ENCODE assay signal across 19 cellular contexts in genomic region chr3:182803006-182803405, GRCh38. TPM values are rescaled to one million over a fixed set of nuclear protein-coding genes. Genes with fewer than 3 reads are reported as not detected.
DNase-seq lines count a peak whose midpoint lies in the region; ATAC-seq and TF ChIP-seq lines count a peak whose summit lies in the region.
"Had no signal": no experiment of that assay in that cellular context is flagged by ENCODE, and none has a peak within 500 bp of the region (broad histone marks: within the 10 kb centered on the region; RNA-seq: fewer than 3 reads in every experiment).

No MANE protein-coding gene starts in this region.

- ATAC-seq in Right ventricle myocardium inferior (peak; percentile 44), GM18868 (IDR thresholded peaks at IDR 0.05; ENCODE audit: unreplicated experiment) (no peak), HG03354 (IDR thresholded peaks at IDR 0.05; ENCODE audit: poor library complexity, severe bottlenecking, unreplicated experiment) (no peak)

- H3K4me3 ChIP-seq in left ventricle myocardium inferior = no peak overlapping the region
- H3K4me3 ChIP-seq: pancreas had no signal

- TF ChIP-seq CTCF in left ventricle myocardium inferior (IDR thresholded peaks at IDR 0.05; ENCODE audit: borderline replicate concordance) = no peak

- DNase-seq in Right ventricle myocardium inferior (ENCODE audit: missing footprints) (no peak), cardiac septum (ENCODE audit: low spot score) (no peak), SKM-1 (lab: John Stamatoyannopoulos, UW; ENCODE audit: unreplicated experiment) (peak; percentile 90), left ventricle myocardium inferior (no peak), GM03348 (ENCODE audit: low spot score) (no peak), anterior cingulate cortex (lab: John Stamatoyannopoulos, UW) (no peak)
- DNase-seq: activated CD4-positive, alpha-beta T cell treated with anti-CD3 and anti-CD28 coated beads, Interleukin-2, amount 50 U/mL, for 48 hours; activated naive CD4-positive, alpha-beta T cell treated with Interleukin-2 at 50 U/mL for 16 hours; C1 segment of cervical spinal cord; immature natural killer cell; NCI-H1092; NCI-H2029 treated with DMSO at 0.1 percent for 48 hours; NK-92 treated with Interleukin-12 subunit alpha and Interleukin-12 subunit beta, amount 100 ng/mL, for 24 hours; pancreas; SHP77; stimulated activated CD4-positive, alpha-beta T cell treated with anti-CD3 and anti-CD28 coated beads, Interleukin-2, amount 100 ng/mL, for 24 hours; WERI-Rb-1 had no signal

- H3K27ac ChIP-seq in left ventricle myocardium inferior (replicated peaks) = peak overlapping the region; percentile 10
- H3K27ac ChIP-seq: pancreas, WERI-Rb-1 had no signal

- H3K27me3 ChIP-seq in left ventricle myocardium inferior (ENCODE audit: low read depth) = no peaks in the 10 kb centered on the region
- H3K27me3 ChIP-seq: pancreas had no signal

- no peaks in the 10 kb centered on the region for H3K36me3 ChIP-seq in left ventricle myocardium inferior
- H3K36me3 ChIP-seq: pancreas, WERI-Rb-1 had no signal

- H3K9me3 ChIP-seq in left ventricle myocardium inferior (replicated peaks) = no peaks in the 10 kb centered on the region
- H3K9me3 ChIP-seq: pancreas had no signal

- intact Hi-C loops in Right ventricle myocardium inferior (cut with DNase I) (no loop called here), cardiac septum (cut with DNase I) (no loop called here), left ventricle myocardium inferior (cut with micrococcal nuclease) (no loop called here)

- H3K4me1 ChIP-seq in left ventricle myocardium inferior = peaks cover 59% of the 10 kb centered on the region

RNA-seq across cellular contexts. Expression of gene ATP11B, which starts 9.7 kb away (rescaled TPM):
- total RNA-seq in Right ventricle myocardium inferior = 33.0 TPM
- 40.6 TPM for total RNA-seq in cardiac septum
- 32.4 TPM for total RNA-seq in left ventricle myocardium inferior
